In the genomic region with DNA sequence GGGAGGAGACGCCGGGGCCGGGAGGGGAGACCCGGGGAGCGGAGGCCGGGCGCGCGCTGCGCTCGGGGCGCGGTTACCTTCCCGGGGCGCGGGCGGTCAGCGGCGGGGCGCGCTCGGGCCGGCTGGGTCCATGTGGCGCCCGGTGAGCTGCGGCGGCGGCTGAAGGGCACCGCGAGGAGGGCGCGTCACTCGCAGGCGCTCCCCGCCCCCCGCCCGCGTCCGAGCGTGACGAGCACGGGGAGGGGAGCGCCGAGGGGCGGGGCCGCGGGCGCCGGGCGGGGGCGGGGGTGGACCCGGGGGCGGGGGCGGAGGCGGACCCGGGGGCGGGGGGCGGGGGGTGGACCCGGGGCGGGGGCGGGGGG, we compare ENCODE assay signal across 9 cellular contexts. TPM values are rescaled to one million over a fixed set of nuclear protein-coding genes. Genes with fewer than 3 reads are reported as not detected.
DNase-seq lines count a peak whose midpoint lies in the region; ATAC-seq, FAIRE-seq and TF ChIP-seq lines count a peak whose summit lies in the region.
"Had no signal": no experiment of that assay in that cellular context is flagged by ENCODE, and none has a peak within 500 bp of the region (broad histone marks: within the 10 kb centered on the region; RNA-seq: fewer than 3 reads in every experiment).

TSS of gene CPLX1 (minus strand) at position 161 of the 362 bp plus-strand sequence. CDS start 1,607 bp downstream, outside the sequence.

- no peak within 1 kb of the TSS for H3K27ac Mint-ChIP-seq in WTC11
- H3K27ac Mint-ChIP-seq: activated naive CD8-positive, alpha-beta T cell treated with anti-CD3 and anti-CD28 coated beads, Interleukin-2, amount 10 ng/mL, durations not matched to agents 7 days and 5 days had no signal

- no peaks in the 10 kb centered on the region for H3K36me3 ChIP-seq in ACC112 (ENCODE audit: insufficient read depth, low read length)
- no peaks in the 10 kb centered on the region for H3K36me3 ChIP-seq in kidney (ENCODE audit: control insufficient read depth in 1 of 2, insufficient read depth in 2 of 2, low read length in 2 of 2)

- no peak for FAIRE-seq in kidney (lab: Jason Lieb, UNC)
- FAIRE-seq in urothelium cell line (lab: Jason Lieb, UNC): no peak

- TF ChIP-seq CTCF in WTC11 (IDR thresholded peaks at IDR 0.05) (no peak), kidney (IDR thresholded peaks at IDR 0.05; ENCODE audit: borderline replicate concordance, extremely low read depth, insufficient read depth) (no peak)

- H3K27me3 Mint-ChIP-seq in WTC11 (ENCODE audit: low read depth): peaks cover 65% of the 10 kb centered on the region

- H3K79me2 ChIP-seq in ACC112 (ENCODE audit: control insufficient read depth, insufficient read depth, low read length, unreplicated experiment): no peaks in the 10 kb centered on the region

- no peaks in the 10 kb centered on the region for H3K4me1 Mint-ChIP-seq in WTC11

- peak; percentile 10; the same call in 1 of the 2 replicates for ATAC-seq in WTC11
- no peak for ATAC-seq in GM21367 (IDR thresholded peaks at IDR 0.05; ENCODE audit: unreplicated experiment)
- ATAC-seq in GM18907 (IDR thresholded peaks at IDR 0.05; ENCODE audit: unreplicated experiment): no peak

- H3K9ac ChIP-seq in kidney (ENCODE audit: low read length in 2 of 2): no peak within 1 kb of the TSS

- intact Hi-C loops in kidney (cut with DNase I): no loop called here

- DNase-seq in G401 (ENCODE audit: low spot score): peak; percentile 59
- DNase-seq in WTC11 (ENCODE audit: low spot score): peak; percentile 47
- DNase-seq in kidney: peak; percentile 59
- DNase-seq in urothelium cell line (ENCODE audit: low spot score): peak; percentile 69
- DNase-seq in KBM-7: no peak

- H3K36me3 Mint-ChIP-seq in WTC11: no peaks in the 10 kb centered on the region
- H3K36me3 Mint-ChIP-seq: activated naive CD8-positive, alpha-beta T cell treated with anti-CD3 and anti-CD28 coated beads, Interleukin-2, amount 10 ng/mL, durations not matched to agents 7 days and 5 days had no signal

- peaks cover 69% of the 10 kb centered on the region for H3K27me3 ChIP-seq in ACC112 (ENCODE audit: insufficient read depth, low read length)

- in situ Hi-C loops in G401 (cut with HindIII; ENCODE audit: low sequenced_read_pairs) (no loop called here), KBM-7 (cut with MboI; ENCODE audit: low pct_unique_long_range_greater_than_20kb, low sequenced_read_pairs) (no loop called here)

- CTCF ChIA-PET in WTC11 (lab: Charles Lee): interaction anchor here (0.6 kb wide), 1 partner anchor 460 kb away, joined by 5 read pairs; no protein-coding TSS in a partner anchor

- H2AFZ ChIP-seq in ACC112 (ENCODE audit: low read length, unreplicated experiment): no peak within 1 kb of the TSS

- H3K4me1 ChIP-seq in ACC112 (ENCODE audit: control insufficient read depth, insufficient read depth, low read length, unreplicated experiment): peaks cover 3% of the 10 kb centered on the region
- H3K4me1 ChIP-seq in kidney (ENCODE audit: control insufficient read depth in 1 of 2, insufficient read depth in 1 of 2, low read depth in 1 of 2, low read length in 2 of 2): no peaks in the 10 kb centered on the region

- H3K9me3 ChIP-seq in kidney (ENCODE audit: control insufficient read depth in 1 of 2, low read length in 2 of 2): no peaks in the 10 kb centered on the region

- no peaks in the 10 kb centered on the region for H3K9me3 Mint-ChIP-seq in WTC11
- H3K9me3 Mint-ChIP-seq: activated naive CD8-positive, alpha-beta T cell treated with anti-CD3 and anti-CD28 coated beads, Interleukin-2, amount 10 ng/mL, durations not matched to agents 7 days and 5 days had no signal

- no peak within 1 kb of the TSS for H3K27ac ChIP-seq in ACC112 (ENCODE audit: low read depth, low read length)
- no peak within 1 kb of the TSS for H3K27ac ChIP-seq in kidney (ENCODE audit: low read depth in 2 of 2, low read length in 2 of 2)

- POLR2A ChIA-PET in WTC11 (lab: Charles Lee): no interaction called here

- H3K4me3 ChIP-seq in ACC112 (ENCODE audit: low read depth, low read length): peak within 1 kb of the TSS; percentile 62
- no peak within 1 kb of the TSS for H3K4me3 ChIP-seq in kidney (ENCODE audit: low read length in 2 of 2)

- peak within 1 kb of the TSS; percentile 51 for H3K4me3 Mint-ChIP-seq in WTC11
- H3K4me3 Mint-ChIP-seq: activated naive CD8-positive, alpha-beta T cell treated with anti-CD3 and anti-CD28 coated beads, Interleukin-2, amount 10 ng/mL, durations not matched to agents 7 days and 5 days had no signal

TF ChIP-seq in WTC11, 78 proteins besides CTCF, POLR2A, EP300 and RAD21:
- TF ChIP-seq, protein P1, sequence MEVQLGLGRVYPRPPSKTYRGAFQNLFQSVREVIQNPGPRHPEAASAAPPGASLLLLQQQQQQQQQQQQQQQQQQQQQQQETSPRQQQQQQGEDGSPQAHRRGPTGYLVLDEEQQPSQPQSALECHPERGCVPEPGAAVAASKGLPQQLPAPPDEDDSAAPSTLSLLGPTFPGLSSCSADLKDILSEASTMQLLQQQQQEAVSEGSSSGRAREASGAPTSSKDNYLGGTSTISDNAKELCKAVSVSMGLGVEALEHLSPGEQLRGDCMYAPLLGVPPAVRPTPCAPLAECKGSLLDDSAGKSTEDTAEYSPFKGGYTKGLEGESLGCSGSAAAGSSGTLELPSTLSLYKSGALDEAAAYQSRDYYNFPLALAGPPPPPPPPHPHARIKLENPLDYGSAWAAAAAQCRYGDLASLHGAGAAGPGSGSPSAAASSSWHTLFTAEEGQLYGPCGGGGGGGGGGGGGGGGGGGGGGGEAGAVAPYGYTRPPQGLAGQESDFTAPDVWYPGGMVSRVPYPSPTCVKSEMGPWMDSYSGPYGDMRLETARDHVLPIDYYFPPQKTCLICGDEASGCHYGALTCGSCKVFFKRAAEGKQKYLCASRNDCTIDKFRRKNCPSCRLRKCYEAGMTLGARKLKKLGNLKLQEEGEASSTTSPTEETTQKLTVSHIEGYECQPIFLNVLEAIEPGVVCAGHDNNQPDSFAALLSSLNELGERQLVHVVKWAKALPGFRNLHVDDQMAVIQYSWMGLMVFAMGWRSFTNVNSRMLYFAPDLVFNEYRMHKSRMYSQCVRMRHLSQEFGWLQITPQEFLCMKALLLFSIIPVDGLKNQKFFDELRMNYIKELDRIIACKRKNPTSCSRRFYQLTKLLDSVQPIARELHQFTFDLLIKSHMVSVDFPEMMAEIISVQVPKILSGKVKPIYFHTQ (CRISPR knock-in tag; IDR thresholded peaks at IDR 0.05): no peak
- TF ChIP-seq ZNF416 (CRISPR knock-in tag; IDR thresholded peaks at IDR 0.05): no peak
- TF ChIP-seq ZNF138 (CRISPR knock-in tag; conservative IDR thresholded peaks at IDR 0.05): no peak
- no peak for TF ChIP-seq NR2C2 (CRISPR knock-in tag; IDR thresholded peaks at IDR 0.05)
- no peak for TF ChIP-seq TEAD1 (CRISPR knock-in tag; IDR thresholded peaks at IDR 0.05)
- TF ChIP-seq, protein P2, sequence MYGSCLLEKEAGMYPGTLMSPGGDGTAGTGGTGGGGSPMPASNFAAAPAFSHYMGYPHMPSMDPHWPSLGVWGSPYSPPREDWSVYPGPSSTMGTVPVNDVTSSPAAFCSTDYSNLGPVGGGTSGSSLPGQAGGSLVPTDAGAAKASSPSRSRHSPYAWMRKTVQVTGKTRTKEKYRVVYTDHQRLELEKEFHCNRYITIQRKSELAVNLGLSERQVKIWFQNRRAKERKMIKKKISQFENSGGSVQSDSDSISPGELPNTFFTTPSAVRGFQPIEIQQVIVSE (CRISPR knock-in tag; IDR thresholded peaks at IDR 0.05; ENCODE audit: borderline replicate concordance): no peak
- no peak for TF ChIP-seq NR3C1 (CRISPR knock-in tag; conservative IDR thresholded peaks at IDR 0.05; ENCODE audit: low read depth)
- TF ChIP-seq RORB (CRISPR knock-in tag; IDR thresholded peaks at IDR 0.05): no peak
- TF ChIP-seq SP1 (CRISPR knock-in tag; conservative IDR thresholded peaks at IDR 0.05): no peak
- no peak for TF ChIP-seq GABPB1 (CRISPR knock-in tag; IDR thresholded peaks at IDR 0.05)
- no peak for TF ChIP-seq SMAD3 (CRISPR knock-in tag; IDR thresholded peaks at IDR 0.05; ENCODE audit: borderline replicate concordance)
- no peak for TF ChIP-seq JAZF1 (CRISPR knock-in tag; IDR thresholded peaks at IDR 0.05)
- TF ChIP-seq, protein P3, sequence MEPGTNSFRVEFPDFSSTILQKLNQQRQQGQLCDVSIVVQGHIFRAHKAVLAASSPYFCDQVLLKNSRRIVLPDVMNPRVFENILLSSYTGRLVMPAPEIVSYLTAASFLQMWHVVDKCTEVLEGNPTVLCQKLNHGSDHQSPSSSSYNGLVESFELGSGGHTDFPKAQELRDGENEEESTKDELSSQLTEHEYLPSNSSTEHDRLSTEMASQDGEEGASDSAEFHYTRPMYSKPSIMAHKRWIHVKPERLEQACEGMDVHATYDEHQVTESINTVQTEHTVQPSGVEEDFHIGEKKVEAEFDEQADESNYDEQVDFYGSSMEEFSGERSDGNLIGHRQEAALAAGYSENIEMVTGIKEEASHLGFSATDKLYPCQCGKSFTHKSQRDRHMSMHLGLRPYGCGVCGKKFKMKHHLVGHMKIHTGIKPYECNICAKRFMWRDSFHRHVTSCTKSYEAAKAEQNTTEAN (CRISPR knock-in tag; IDR thresholded peaks at IDR 0.05): no peak

RNA-seq across cellular contexts. Expression of gene CPLX1, which starts in this region (rescaled TPM):
- total RNA-seq in G401 (2014; rRNA removed; shearing (Covaris generic)): 1.8 and 4.7 TPM in 2 replicates
- 1.5 to 3.5 TPM (median 2.0 TPM) in 3 replicates for total RNA-seq in WTC11 (2021)
- 10.2 TPM for total RNA-seq in kidney
- polyA plus RNA-seq in kidney (ENCODE audit: insufficient read depth, low read depth, low replicate concordance): 3.9 TPM
